15 cellular contexts compared by ENCODE assay signal in the genomic region with DNA sequence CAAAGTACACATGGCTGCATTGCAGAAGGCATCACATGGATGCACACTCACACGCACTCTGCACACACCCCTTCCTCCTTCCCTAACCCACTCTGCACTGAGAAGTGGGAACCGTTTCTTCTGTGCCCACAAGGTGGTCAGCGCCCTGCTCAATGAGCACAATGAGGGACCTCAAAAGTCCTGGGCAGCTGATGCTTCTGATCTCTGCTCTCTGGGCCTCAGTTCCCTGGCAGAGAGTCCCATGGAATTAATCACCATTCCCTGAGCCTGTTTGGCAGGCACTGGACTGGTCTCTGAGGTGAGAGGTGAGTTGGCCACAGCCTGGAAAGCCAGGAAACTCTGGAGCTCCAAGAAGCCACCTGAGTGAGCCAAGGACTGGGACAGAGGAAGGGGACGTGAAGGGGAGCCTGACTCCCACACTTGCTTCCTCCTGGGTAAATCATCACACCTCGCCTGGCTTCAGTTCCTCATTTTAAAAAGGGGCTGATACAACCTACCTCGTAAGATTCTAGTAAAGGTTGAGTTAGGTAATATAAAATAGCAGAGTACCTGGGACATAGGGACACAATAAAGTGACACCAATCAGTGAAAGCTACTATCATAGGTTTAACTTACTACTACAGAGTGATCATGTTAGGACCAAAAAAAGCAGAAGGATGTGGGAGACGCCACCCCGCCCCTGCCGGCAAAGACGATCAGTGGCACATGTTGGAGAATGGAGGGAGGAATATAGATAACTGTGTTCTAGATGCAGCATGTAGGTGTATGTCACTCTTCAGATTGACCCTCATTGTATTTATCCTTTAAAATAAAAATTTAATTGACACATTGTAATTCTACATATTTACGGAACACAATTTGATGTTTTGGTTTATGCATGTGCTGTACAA. TPM values are rescaled to one million over a fixed set of nuclear protein-coding genes. Genes with fewer than 3 reads are reported as not detected.
DNase-seq lines count a peak whose midpoint lies in the region; ATAC-seq and TF ChIP-seq lines count a peak whose summit lies in the region.
"Had no signal": no experiment of that assay in that cellular context is flagged by ENCODE, and none has a peak within 500 bp of the region (broad histone marks: within the 10 kb centered on the region; RNA-seq: fewer than 3 reads in every experiment).

No MANE protein-coding gene starts in this region.

- intact Hi-C loops in CD4-positive, alpha-beta T cell (cut with DNase I, micrococcal nuclease): no loop called here
- intact Hi-C loops in right lobe of liver (cut with DNase I): no loop called here

- H3K27me3 ChIP-seq in CD4-positive, alpha-beta T cell (ENCODE audit: control insufficient read depth, insufficient read depth, low read length): no peaks in the 10 kb centered on the region
- H3K27me3 ChIP-seq in right lobe of liver: no peaks in the 10 kb centered on the region

- H3K9me3 ChIP-seq in CD4-positive, alpha-beta T cell (ENCODE audit: control insufficient read depth, low read length): peaks cover under 1% of the 10 kb centered on the region
- H3K9me3 ChIP-seq in right lobe of liver: peaks cover 0 to 3% (median 0%) of the 10 kb centered on the region in 4 donors
- H3K9me3 ChIP-seq: MG63 had no signal

- peak; percentile 88 for ATAC-seq in GM18873 (IDR thresholded peaks at IDR 0.05; ENCODE audit: low FRiP score, unreplicated experiment)
- ATAC-seq in GM21737 (IDR thresholded peaks at IDR 0.05; ENCODE audit: unreplicated experiment): peak; percentile 87
- peak; percentile 92 for ATAC-seq in HG03432 (IDR thresholded peaks at IDR 0.05; ENCODE audit: unreplicated experiment)
- peak; percentile 70 for ATAC-seq in memory B cell (ENCODE audit: low read depth)
- ATAC-seq in CD4-positive, alpha-beta T cell (ENCODE audit: poor library complexity): no peak
- ATAC-seq in right lobe of liver: no peak
- ATAC-seq: activated CD4-positive, CD25-positive, alpha-beta regulatory T cell treated with anti-CD3 and anti-CD28 coated beads, Interleukin-2, amount 50 U/mL, for 24 hours; effector memory CD8-positive, alpha-beta T cell had no signal

- H3K4me3 ChIP-seq in right lobe of liver: no peak overlapping the region
- H3K4me3 ChIP-seq: MG63 had no signal

- POLR2A ChIA-PET in CD4-positive, alpha-beta T cell (lab: Charles Lee): no interaction called here

- H3K4me3 Mint-ChIP-seq in memory B cell: no peak overlapping the region
- no peak overlapping the region for H3K4me3 Mint-ChIP-seq in CD4-positive, alpha-beta T cell
- H3K4me3 Mint-ChIP-seq: activated naive CD8-positive, alpha-beta T cell; effector memory CD8-positive, alpha-beta T cell; natural killer cell had no signal

- no peaks in the 10 kb centered on the region for H3K36me3 Mint-ChIP-seq in memory B cell
- no peaks in the 10 kb centered on the region for H3K36me3 Mint-ChIP-seq in CD4-positive, alpha-beta T cell (ENCODE audit: low read depth)
- H3K36me3 Mint-ChIP-seq: activated naive CD8-positive, alpha-beta T cell had no signal

- H3K27ac ChIP-seq in CD4-positive, alpha-beta T cell (ENCODE audit: low read depth, low read length): no peak overlapping the region
- no peak overlapping the region for H3K27ac ChIP-seq in right lobe of liver

- H3K36me3 ChIP-seq in right lobe of liver: no peaks in the 10 kb centered on the region
- H3K36me3 ChIP-seq: MG63 had no signal

- CTCF ChIA-PET in CD4-positive, alpha-beta T cell (lab: Charles Lee): no interaction called here

- H3K4me1 Mint-ChIP-seq in memory B cell: peaks cover 7% of the 10 kb centered on the region
- H3K4me1 Mint-ChIP-seq in CD4-positive, alpha-beta T cell (ENCODE audit: low read depth): no peaks in the 10 kb centered on the region
- H3K4me1 Mint-ChIP-seq: natural killer cell had no signal

- H3K27me3 Mint-ChIP-seq in memory B cell: peaks cover 16% of the 10 kb centered on the region
- H3K27me3 Mint-ChIP-seq in CD4-positive, alpha-beta T cell: peaks cover 30% of the 10 kb centered on the region

- peaks cover 3% of the 10 kb centered on the region for H3K9me3 Mint-ChIP-seq in memory B cell
- no peaks in the 10 kb centered on the region for H3K9me3 Mint-ChIP-seq in CD4-positive, alpha-beta T cell
- H3K9me3 Mint-ChIP-seq: natural killer cell had no signal

- no peaks in the 10 kb centered on the region for H3K4me1 ChIP-seq in right lobe of liver

- WGBS in right lobe of liver (ENCODE audit: insufficient coverage, low coverage, low lambda C conversion rate, missing lambda C conversion rate): 58% methylated on average over 8 of the region's 11 CpGs

- TF ChIP-seq POLR2A in right lobe of liver (IDR thresholded peaks at IDR 0.05): no peak

- no peak overlapping the region for H3K27ac Mint-ChIP-seq in memory B cell
- no peak overlapping the region for H3K27ac Mint-ChIP-seq in CD4-positive, alpha-beta T cell
- H3K27ac Mint-ChIP-seq: activated naive CD8-positive, alpha-beta T cell; effector memory CD8-positive, alpha-beta T cell; natural killer cell had no signal

- no peak for DNase-seq in memory B cell (ENCODE audit: low spot score in 2 of 2)
- no peak for DNase-seq in CD4-positive, alpha-beta T cell
- DNase-seq in DMS 273 (lab: John Stamatoyannopoulos, UW; ENCODE audit: unreplicated experiment): no peak
- no peak for DNase-seq in stimulated activated CD4-positive, alpha-beta T cell treated with anti-CD3 and anti-CD28 coated beads, Interleukin-12 subunit alpha, Interleukin-12 subunit beta, amount 100 ng/mL, for 4 hours
- DNase-seq in right lobe of liver: no peak
- DNase-seq: effector memory CD8-positive, alpha-beta T cell; GOT3; MG63; natural killer cell had no signal

- no peak for TF ChIP-seq CTCF in CD4-positive, alpha-beta T cell (IDR thresholded peaks at IDR 0.05)
- no peak for TF ChIP-seq CTCF in right lobe of liver (IDR thresholded peaks at IDR 0.05)

RNA-seq across cellular contexts. Expression of gene IGFBPL1, which starts 21.1 kb away (rescaled TPM):
- not detected for total RNA-seq in CD4-positive, alpha-beta T cell
- 1 to 10 TPM in 2 of 6 experiments, under 1 TPM in 3, not detected in 1; 0.20 to 2.7 (median 0.44) TPM for total RNA-seq in right lobe of liver
- total RNA-seq: natural killer cell, subcutaneous adipose tissue had no signal

RNA-seq across cellular contexts. Expression of gene ALDH1B1, which starts 52.9 kb away (rescaled TPM):
- under 1 TPM; 0.19 to 0.20 TPM for total RNA-seq in CD4-positive, alpha-beta T cell
- total RNA-seq in right lobe of liver: 100 to 1,000 TPM in 2 of 6 experiments, 10 to 100 TPM in 4; 61.6 to 179 (median 81.8) TPM

Comparison
In these comparisons a context has a peak if more than half of its experiments do, and no peak if none do; other contexts are left out.
1. ATAC-seq: peak in GM18873 (single experiment), GM21737 (single experiment), HG03432 (single experiment) and memory B cell (single experiment); none in CD4-positive, alpha-beta T cell (single experiment) and right lobe of liver (0 of 4).
2. RNA of gene ALDH1B1, which starts 52.9 kb away (total RNA-seq): 61.6 to 179 TPM in right lobe of liver; 0.19 to 0.20 TPM in CD4-positive, alpha-beta T cell; every median in the first group is over 10 times any median in the second.